In the genomic region with DNA sequence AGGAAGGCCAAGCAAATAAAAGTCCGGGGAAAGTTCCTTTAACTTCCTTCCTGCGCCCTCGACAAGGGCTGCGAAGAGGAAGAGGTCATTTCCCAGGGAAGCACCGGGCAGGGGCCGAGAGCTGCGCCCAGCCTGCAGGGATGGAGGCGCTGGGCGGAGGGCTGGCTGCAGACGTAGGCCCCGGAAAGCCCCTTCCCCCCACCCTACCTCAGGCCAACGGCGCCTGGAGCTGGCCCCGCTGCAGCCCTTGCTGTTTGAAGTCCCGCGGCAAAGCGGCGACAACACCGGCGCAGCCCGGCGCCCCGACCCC, we compare ENCODE assay signal across 1 cellular context.
TF ChIP-seq lines count a peak whose summit lies in the region.

No MANE protein-coding gene starts in this region.

TF ChIP-seq in HepG2, 621 proteins besides CTCF, POLR2A, EP300 and RAD21 (continued from another document and continues in another):
- TF ChIP-seq, protein P1, sequence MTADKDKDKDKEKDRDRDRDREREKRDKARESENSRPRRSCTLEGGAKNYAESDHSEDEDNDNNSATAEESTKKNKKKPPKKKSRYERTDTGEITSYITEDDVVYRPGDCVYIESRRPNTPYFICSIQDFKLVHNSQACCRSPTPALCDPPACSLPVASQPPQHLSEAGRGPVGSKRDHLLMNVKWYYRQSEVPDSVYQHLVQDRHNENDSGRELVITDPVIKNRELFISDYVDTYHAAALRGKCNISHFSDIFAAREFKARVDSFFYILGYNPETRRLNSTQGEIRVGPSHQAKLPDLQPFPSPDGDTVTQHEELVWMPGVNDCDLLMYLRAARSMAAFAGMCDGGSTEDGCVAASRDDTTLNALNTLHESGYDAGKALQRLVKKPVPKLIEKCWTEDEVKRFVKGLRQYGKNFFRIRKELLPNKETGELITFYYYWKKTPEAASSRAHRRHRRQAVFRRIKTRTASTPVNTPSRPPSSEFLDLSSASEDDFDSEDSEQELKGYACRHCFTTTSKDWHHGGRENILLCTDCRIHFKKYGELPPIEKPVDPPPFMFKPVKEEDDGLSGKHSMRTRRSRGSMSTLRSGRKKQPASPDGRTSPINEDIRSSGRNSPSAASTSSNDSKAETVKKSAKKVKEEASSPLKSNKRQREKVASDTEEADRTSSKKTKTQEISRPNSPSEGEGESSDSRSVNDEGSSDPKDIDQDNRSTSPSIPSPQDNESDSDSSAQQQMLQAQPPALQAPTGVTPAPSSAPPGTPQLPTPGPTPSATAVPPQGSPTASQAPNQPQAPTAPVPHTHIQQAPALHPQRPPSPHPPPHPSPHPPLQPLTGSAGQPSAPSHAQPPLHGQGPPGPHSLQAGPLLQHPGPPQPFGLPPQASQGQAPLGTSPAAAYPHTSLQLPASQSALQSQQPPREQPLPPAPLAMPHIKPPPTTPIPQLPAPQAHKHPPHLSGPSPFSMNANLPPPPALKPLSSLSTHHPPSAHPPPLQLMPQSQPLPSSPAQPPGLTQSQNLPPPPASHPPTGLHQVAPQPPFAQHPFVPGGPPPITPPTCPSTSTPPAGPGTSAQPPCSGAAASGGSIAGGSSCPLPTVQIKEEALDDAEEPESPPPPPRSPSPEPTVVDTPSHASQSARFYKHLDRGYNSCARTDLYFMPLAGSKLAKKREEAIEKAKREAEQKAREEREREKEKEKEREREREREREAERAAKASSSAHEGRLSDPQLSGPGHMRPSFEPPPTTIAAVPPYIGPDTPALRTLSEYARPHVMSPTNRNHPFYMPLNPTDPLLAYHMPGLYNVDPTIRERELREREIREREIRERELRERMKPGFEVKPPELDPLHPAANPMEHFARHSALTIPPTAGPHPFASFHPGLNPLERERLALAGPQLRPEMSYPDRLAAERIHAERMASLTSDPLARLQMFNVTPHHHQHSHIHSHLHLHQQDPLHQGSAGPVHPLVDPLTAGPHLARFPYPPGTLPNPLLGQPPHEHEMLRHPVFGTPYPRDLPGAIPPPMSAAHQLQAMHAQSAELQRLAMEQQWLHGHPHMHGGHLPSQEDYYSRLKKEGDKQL (CRISPR knock-in tag; IDR thresholded peaks at IDR 0.05; ENCODE audit: low read depth): no peak
- peak; percentile 19 for TF ChIP-seq AGO2 (optimal IDR thresholded peaks at IDR 0.05; ENCODE audit: low read depth, low read length)
- TF ChIP-seq SRF (IDR thresholded peaks at IDR 0.05; ENCODE audit: low read depth, low read length): no peak
- no peak for TF ChIP-seq ZNF138 (CRISPR knock-in tag; IDR thresholded peaks at IDR 0.05; ENCODE audit: low read depth)
- TF ChIP-seq YY1 (IDR thresholded peaks at IDR 0.05; ENCODE audit: insufficient read depth, insufficient replicate concordance, low read depth, low read length): peak; percentile 13
- TF ChIP-seq, protein P2, sequence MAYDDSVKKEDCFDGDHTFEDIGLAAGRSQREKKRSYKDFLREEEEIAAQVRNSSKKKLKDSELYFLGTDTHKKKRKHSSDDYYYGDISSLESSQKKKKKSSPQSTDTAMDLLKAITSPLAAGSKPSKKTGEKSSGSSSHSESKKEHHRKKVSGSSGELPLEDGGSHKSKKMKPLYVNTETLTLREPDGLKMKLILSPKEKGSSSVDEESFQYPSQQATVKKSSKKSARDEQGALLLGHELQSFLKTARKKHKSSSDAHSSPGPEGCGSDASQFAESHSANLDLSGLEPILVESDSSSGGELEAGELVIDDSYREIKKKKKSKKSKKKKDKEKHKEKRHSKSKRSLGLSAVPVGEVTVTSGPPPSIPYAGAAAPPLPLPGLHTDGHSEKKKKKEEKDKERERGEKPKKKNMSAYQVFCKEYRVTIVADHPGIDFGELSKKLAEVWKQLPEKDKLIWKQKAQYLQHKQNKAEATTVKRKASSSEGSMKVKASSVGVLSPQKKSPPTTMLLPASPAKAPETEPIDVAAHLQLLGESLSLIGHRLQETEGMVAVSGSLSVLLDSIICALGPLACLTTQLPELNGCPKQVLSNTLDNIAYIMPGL (CRISPR knock-in tag; IDR thresholded peaks at IDR 0.05; ENCODE audit: borderline replicate concordance in 1 of 2, low read depth in 1 of 2): no peak; a peak in 1 of 4 replicates
- TF ChIP-seq, protein P3, sequence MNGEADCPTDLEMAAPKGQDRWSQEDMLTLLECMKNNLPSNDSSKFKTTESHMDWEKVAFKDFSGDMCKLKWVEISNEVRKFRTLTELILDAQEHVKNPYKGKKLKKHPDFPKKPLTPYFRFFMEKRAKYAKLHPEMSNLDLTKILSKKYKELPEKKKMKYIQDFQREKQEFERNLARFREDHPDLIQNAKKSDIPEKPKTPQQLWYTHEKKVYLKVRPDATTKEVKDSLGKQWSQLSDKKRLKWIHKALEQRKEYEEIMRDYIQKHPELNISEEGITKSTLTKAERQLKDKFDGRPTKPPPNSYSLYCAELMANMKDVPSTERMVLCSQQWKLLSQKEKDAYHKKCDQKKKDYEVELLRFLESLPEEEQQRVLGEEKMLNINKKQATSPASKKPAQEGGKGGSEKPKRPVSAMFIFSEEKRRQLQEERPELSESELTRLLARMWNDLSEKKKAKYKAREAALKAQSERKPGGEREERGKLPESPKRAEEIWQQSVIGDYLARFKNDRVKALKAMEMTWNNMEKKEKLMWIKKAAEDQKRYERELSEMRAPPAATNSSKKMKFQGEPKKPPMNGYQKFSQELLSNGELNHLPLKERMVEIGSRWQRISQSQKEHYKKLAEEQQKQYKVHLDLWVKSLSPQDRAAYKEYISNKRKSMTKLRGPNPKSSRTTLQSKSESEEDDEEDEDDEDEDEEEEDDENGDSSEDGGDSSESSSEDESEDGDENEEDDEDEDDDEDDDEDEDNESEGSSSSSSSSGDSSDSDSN (CRISPR knock-in tag; IDR thresholded peaks at IDR 0.05): no peak
- no peak for TF ChIP-seq CREM (IDR thresholded peaks at IDR 0.05)
- TF ChIP-seq CREM (CRISPR knock-in tag; IDR thresholded peaks at IDR 0.05): no peak
- TF ChIP-seq, protein P4, sequence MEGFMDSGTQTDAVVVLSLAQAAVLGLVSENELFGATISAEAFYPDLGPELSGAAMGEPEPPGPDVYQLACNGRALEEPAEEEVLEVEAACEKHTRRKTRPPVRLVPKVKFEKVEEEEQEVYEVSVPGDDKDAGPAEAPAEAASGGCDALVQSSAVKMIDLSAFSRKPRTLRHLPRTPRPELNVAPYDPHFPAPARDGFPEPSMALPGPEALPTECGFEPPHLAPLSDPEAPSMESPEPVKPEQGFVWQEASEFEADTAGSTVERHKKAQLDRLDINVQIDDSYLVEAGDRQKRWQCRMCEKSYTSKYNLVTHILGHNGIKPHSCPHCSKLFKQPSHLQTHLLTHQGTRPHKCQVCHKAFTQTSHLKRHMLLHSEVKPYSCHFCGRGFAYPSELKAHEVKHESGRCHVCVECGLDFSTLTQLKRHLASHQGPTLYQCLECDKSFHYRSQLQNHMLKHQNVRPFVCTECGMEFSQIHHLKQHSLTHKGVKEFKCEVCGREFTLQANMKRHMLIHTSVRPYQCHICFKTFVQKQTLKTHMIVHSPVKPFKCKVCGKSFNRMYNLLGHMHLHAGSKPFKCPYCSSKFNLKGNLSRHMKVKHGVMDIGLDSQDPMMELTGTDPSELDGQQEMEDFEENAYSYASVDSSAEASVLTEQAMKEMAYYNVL (CRISPR knock-in tag; IDR thresholded peaks at IDR 0.05; ENCODE audit: borderline replicate concordance): no peak
- no peak for TF ChIP-seq BRD4 (CRISPR knock-in tag; IDR thresholded peaks at IDR 0.05)
- no peak; the same call in 1 of the 2 replicates for TF ChIP-seq ZFP90 (CRISPR knock-in tag; IDR thresholded peaks at IDR 0.05; ENCODE audit: borderline replicate concordance)
- no peak for TF ChIP-seq CENPT (CRISPR knock-in tag; IDR thresholded peaks at IDR 0.05; ENCODE audit: low read depth)
- no peak for TF ChIP-seq PHB2 (IDR thresholded peaks at IDR 0.05; ENCODE audit: partially characterized antibody)
- TF ChIP-seq ZNF850 (CRISPR knock-in tag; conservative IDR thresholded peaks at IDR 0.05): no peak
- TF ChIP-seq ZNF543 (CRISPR knock-in tag; IDR thresholded peaks at IDR 0.05): no peak
- no peak for TF ChIP-seq REXO4 (CRISPR knock-in tag; IDR thresholded peaks at IDR 0.05; ENCODE audit: borderline replicate concordance)
- no peak for TF ChIP-seq ZEB1 (IDR thresholded peaks at IDR 0.05; ENCODE audit: insufficient replicate concordance, low read depth)
- no peak for TF ChIP-seq YEATS4 (CRISPR knock-in tag; IDR thresholded peaks at IDR 0.05; ENCODE audit: borderline replicate concordance)
- TF ChIP-seq CBFB (CRISPR knock-in tag; IDR thresholded peaks at IDR 0.05): no peak
- no peak for TF ChIP-seq ZNF629 (CRISPR knock-in tag; conservative IDR thresholded peaks at IDR 0.05)
- TF ChIP-seq RCOR2 (CRISPR knock-in tag; IDR thresholded peaks at IDR 0.05): no peak
- peak; percentile 4 for TF ChIP-seq IKZF4 (CRISPR knock-in tag; IDR thresholded peaks at IDR 0.05; ENCODE audit: borderline replicate concordance, low read depth, not compliant biosample characterization)
- no peak for TF ChIP-seq FOXA1 (IDR thresholded peaks at IDR 0.05)
- TF ChIP-seq FOXA1 (CRISPR knock-in tag; IDR thresholded peaks at IDR 0.05): no peak
- no peak for TF ChIP-seq SMYD3 (CRISPR knock-in tag; IDR thresholded peaks at IDR 0.05)
- TF ChIP-seq, protein P5, sequence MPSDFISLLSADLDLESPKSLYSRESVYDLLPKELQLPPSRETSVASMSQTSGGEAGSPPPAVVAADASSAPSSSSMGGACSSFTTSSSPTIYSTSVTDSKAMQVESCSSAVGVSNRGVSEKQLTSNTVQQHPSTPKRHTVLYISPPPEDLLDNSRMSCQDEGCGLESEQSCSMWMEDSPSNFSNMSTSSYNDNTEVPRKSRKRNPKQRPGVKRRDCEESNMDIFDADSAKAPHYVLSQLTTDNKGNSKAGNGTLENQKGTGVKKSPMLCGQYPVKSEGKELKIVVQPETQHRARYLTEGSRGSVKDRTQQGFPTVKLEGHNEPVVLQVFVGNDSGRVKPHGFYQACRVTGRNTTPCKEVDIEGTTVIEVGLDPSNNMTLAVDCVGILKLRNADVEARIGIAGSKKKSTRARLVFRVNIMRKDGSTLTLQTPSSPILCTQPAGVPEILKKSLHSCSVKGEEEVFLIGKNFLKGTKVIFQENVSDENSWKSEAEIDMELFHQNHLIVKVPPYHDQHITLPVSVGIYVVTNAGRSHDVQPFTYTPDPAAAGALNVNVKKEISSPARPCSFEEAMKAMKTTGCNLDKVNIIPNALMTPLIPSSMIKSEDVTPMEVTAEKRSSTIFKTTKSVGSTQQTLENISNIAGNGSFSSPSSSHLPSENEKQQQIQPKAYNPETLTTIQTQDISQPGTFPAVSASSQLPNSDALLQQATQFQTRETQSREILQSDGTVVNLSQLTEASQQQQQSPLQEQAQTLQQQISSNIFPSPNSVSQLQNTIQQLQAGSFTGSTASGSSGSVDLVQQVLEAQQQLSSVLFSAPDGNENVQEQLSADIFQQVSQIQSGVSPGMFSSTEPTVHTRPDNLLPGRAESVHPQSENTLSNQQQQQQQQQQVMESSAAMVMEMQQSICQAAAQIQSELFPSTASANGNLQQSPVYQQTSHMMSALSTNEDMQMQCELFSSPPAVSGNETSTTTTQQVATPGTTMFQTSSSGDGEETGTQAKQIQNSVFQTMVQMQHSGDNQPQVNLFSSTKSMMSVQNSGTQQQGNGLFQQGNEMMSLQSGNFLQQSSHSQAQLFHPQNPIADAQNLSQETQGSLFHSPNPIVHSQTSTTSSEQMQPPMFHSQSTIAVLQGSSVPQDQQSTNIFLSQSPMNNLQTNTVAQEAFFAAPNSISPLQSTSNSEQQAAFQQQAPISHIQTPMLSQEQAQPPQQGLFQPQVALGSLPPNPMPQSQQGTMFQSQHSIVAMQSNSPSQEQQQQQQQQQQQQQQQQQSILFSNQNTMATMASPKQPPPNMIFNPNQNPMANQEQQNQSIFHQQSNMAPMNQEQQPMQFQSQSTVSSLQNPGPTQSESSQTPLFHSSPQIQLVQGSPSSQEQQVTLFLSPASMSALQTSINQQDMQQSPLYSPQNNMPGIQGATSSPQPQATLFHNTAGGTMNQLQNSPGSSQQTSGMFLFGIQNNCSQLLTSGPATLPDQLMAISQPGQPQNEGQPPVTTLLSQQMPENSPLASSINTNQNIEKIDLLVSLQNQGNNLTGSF (CRISPR knock-in tag; IDR thresholded peaks at IDR 0.05): no peak
- TF ChIP-seq, protein P6, sequence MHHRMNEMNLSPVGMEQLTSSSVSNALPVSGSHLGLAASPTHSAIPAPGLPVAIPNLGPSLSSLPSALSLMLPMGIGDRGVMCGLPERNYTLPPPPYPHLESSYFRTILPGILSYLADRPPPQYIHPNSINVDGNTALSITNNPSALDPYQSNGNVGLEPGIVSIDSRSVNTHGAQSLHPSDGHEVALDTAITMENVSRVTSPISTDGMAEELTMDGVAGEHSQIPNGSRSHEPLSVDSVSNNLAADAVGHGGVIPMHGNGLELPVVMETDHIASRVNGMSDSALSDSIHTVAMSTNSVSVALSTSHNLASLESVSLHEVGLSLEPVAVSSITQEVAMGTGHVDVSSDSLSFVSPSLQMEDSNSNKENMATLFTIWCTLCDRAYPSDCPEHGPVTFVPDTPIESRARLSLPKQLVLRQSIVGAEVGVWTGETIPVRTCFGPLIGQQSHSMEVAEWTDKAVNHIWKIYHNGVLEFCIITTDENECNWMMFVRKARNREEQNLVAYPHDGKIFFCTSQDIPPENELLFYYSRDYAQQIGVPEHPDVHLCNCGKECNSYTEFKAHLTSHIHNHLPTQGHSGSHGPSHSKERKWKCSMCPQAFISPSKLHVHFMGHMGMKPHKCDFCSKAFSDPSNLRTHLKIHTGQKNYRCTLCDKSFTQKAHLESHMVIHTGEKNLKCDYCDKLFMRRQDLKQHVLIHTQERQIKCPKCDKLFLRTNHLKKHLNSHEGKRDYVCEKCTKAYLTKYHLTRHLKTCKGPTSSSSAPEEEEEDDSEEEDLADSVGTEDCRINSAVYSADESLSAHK (CRISPR knock-in tag; IDR thresholded peaks at IDR 0.05; ENCODE audit: borderline replicate concordance): no peak
- TF ChIP-seq ASH2L (IDR thresholded peaks at IDR 0.05; ENCODE audit: insufficient read length, low read depth, low read length): no peak
- TF ChIP-seq NFE2L1 (CRISPR knock-in tag; IDR thresholded peaks at IDR 0.05; ENCODE audit: borderline replicate concordance): no peak
- no peak for TF ChIP-seq FOXJ3 (CRISPR knock-in tag; IDR thresholded peaks at IDR 0.05; ENCODE audit: borderline replicate concordance)
- no peak for TF ChIP-seq ZNF24 (IDR thresholded peaks at IDR 0.05)
- TF ChIP-seq BORCS8-MEF2B (CRISPR knock-in tag; IDR thresholded peaks at IDR 0.05): no peak
- no peak for TF ChIP-seq ZNF558 (CRISPR knock-in tag; IDR thresholded peaks at IDR 0.05; ENCODE audit: borderline replicate concordance)
- TF ChIP-seq, protein P7, sequence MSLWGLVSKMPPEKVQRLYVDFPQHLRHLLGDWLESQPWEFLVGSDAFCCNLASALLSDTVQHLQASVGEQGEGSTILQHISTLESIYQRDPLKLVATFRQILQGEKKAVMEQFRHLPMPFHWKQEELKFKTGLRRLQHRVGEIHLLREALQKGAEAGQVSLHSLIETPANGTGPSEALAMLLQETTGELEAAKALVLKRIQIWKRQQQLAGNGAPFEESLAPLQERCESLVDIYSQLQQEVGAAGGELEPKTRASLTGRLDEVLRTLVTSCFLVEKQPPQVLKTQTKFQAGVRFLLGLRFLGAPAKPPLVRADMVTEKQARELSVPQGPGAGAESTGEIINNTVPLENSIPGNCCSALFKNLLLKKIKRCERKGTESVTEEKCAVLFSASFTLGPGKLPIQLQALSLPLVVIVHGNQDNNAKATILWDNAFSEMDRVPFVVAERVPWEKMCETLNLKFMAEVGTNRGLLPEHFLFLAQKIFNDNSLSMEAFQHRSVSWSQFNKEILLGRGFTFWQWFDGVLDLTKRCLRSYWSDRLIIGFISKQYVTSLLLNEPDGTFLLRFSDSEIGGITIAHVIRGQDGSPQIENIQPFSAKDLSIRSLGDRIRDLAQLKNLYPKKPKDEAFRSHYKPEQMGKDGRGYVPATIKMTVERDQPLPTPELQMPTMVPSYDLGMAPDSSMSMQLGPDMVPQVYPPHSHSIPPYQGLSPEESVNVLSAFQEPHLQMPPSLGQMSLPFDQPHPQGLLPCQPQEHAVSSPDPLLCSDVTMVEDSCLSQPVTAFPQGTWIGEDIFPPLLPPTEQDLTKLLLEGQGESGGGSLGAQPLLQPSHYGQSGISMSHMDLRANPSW (CRISPR knock-in tag; IDR thresholded peaks at IDR 0.05; ENCODE audit: borderline replicate concordance): no peak
